In the genomic region with DNA sequence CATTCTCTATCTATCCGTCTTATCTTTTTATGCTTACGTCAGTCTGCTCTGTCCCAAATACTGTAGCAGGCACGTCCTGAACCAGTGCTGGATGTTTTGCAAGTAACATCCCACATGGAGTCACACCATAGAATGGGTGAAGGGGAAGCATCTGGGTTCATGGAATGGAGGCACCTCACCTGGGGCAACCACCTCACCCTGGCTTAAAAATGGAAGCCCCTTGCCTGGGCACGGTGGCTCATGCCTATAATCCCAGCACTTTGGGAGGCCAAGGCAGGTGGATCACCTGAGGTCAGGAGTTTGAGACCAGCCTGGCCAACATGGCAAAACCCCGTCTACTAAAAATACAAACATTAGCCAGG, we compare ENCODE assay signal across 11 cellular contexts. TPM values are rescaled to one million over a fixed set of nuclear protein-coding genes. Genes with fewer than 3 reads are reported as not detected.
"Had no signal": no experiment of that assay in that cellular context is flagged by ENCODE, and none has a peak within 500 bp of the region (broad histone marks: within the 10 kb centered on the region; RNA-seq: fewer than 3 reads in every experiment).

No MANE protein-coding gene starts in this region.

RNA-seq across cellular contexts. Expression of gene WNT3A, which starts 12.9 kb away (rescaled TPM):
- total RNA-seq: naive thymus-derived CD8-positive, alpha-beta T cell; omental fat pad; osteocyte; pancreas; posterior vena cava; pulmonary artery endothelial cell; right atrium auricular region; spleen; transverse colon; vagina had no signal
- polyA plus RNA-seq: naive thymus-derived CD8-positive, alpha-beta T cell; smooth muscle cell; spleen had no signal
